Comparison of ENCODE assay signal across 9 cellular contexts in the genomic region with DNA sequence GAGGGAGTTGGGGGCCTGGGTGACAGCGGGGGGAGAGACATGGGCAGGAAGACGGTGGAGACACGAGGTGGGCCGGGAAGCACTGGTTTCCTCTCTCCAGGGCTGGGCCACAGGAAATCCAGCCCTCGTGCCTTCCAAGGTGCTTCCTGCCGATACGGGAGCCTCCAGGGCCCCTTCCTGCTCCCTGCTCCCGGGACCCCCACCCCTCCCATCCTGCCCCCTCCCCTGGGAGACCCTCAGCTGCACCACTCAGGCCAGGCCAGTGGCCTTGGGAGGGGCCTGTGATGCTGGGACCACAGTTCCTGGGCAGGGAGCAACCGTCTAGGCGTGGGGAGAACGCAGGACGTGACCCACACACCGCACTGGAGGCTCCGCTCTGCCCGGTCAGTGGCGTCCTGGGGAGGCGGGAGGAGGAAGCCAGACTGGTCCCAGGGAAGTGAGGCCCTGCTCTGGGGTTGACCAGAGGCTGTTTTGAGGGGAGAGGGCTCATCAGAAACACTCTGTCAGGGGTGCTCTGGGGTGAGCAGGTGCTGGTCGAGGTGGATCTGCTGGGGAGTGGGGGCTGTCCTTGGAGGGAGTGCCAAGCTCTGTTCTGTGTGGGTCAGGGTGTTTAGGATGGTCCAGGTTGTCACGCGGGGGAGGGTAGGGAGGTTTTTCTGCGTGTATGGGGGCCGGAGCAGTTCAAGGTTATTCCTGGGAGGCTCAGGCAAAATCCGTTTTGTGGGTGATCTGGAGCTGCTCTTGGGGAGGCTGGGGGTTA. TPM values are rescaled to one million over a fixed set of nuclear protein-coding genes. Genes with fewer than 3 reads are reported as not detected.
DNase-seq lines count a peak whose midpoint lies in the region; ATAC-seq lines count a peak whose summit lies in the region.
"Had no signal": no experiment of that assay in that cellular context is flagged by ENCODE, and none has a peak within 500 bp of the region (broad histone marks: within the 10 kb centered on the region; RNA-seq: fewer than 3 reads in every experiment).

A gene (plus strand): TSS at position 353 of the 760 bp plus-strand sequence.

- no peaks in the 10 kb centered on the region for H3K36me3 Mint-ChIP-seq in activated CD8-positive, alpha-beta T cell treated with anti-CD3 and anti-CD28 coated beads, Interleukin-2, amount 10 ng/mL, durations not matched to agents 7 days and 5 days (ENCODE audit: low read depth)

- H3K9ac ChIP-seq in rectal smooth muscle tissue (ENCODE audit: low read length) = no peak within 1 kb of the TSS

- CTCF ChIA-PET in activated CD8-positive, alpha-beta T cell treated with anti-CD3 and anti-CD28 coated beads, Interleukin-2, amount 10 ng/mL, durations not matched to agents 7 days and 5 days (lab: Charles Lee) = no interaction called here

- no peaks in the 10 kb centered on the region for H3K9me3 Mint-ChIP-seq in activated CD8-positive, alpha-beta T cell treated with anti-CD3 and anti-CD28 coated beads, Interleukin-2, amount 10 ng/mL, durations not matched to agents 7 days and 5 days (ENCODE audit: insufficient read depth)

- peak within 1 kb of the TSS; percentile 69 for H3K4me3 ChIP-seq in right cardiac atrium (ENCODE audit: low read length)
- H3K4me3 ChIP-seq in rectal smooth muscle tissue (ENCODE audit: low read length) = peak within 1 kb of the TSS; percentile 32
- no peak within 1 kb of the TSS for H3K4me3 ChIP-seq in SJCRH30

- H3K4me3 Mint-ChIP-seq in activated CD8-positive, alpha-beta T cell treated with anti-CD3 and anti-CD28 coated beads, Interleukin-2, amount 10 ng/mL, durations not matched to agents 7 days and 5 days = peak within 1 kb of the TSS; percentile 40

- 31% methylated on average over 23 of the region's 23 CpGs for WGBS in right cardiac atrium

- no peaks in the 10 kb centered on the region for H3K9me3 ChIP-seq in right cardiac atrium (ENCODE audit: control insufficient read depth, low read length)
- no peaks in the 10 kb centered on the region for H3K9me3 ChIP-seq in SJCRH30 (replicated peaks)

- intact Hi-C loops in right cardiac atrium (cut with DNase I) = no loop called here

- no peaks in the 10 kb centered on the region for H3K27me3 ChIP-seq in right cardiac atrium (ENCODE audit: control insufficient read depth, insufficient read depth)
- H3K27me3 ChIP-seq in rectal smooth muscle tissue (ENCODE audit: control insufficient read depth, insufficient read depth, low read length) = peaks cover 34% of the 10 kb centered on the region
- 0 out of 2 replicates have a peak, but pooled peaks cover 8% of the 10 kb centered on the region for H3K27me3 ChIP-seq in SJCRH30

- H3K27ac ChIP-seq in right cardiac atrium (ENCODE audit: low read length) (peak within 1 kb of the TSS; percentile 73), rectal smooth muscle tissue (ENCODE audit: low read depth, low read length) (no peak within 1 kb of the TSS), SJCRH30 (no peak within 1 kb of the TSS)

- POLR2A ChIA-PET in activated CD8-positive, alpha-beta T cell treated with anti-CD3 and anti-CD28 coated beads, Interleukin-2, amount 10 ng/mL, durations not matched to agents 7 days and 5 days (lab: Charles Lee) = no interaction called here

- H3K27me3 Mint-ChIP-seq in activated CD8-positive, alpha-beta T cell treated with anti-CD3 and anti-CD28 coated beads, Interleukin-2, amount 10 ng/mL, durations not matched to agents 7 days and 5 days (ENCODE audit: low read depth) = peaks cover 57% of the 10 kb centered on the region

- ATAC-seq in activated CD8-positive, alpha-beta T cell treated with anti-CD3 and anti-CD28 coated beads, Interleukin-2, amount 10 ng/mL, durations not matched to agents 7 days and 5 days = no peak
- ATAC-seq in right cardiac atrium = peak; percentile 87 to 89
- no peak for ATAC-seq in GM18520 (IDR thresholded peaks at IDR 0.05; ENCODE audit: unreplicated experiment)

- peaks cover 9% of the 10 kb centered on the region for H3K4me1 Mint-ChIP-seq in activated CD8-positive, alpha-beta T cell treated with anti-CD3 and anti-CD28 coated beads, Interleukin-2, amount 10 ng/mL, durations not matched to agents 7 days and 5 days (ENCODE audit: low read depth)

- no peak within 1 kb of the TSS for H3K27ac Mint-ChIP-seq in activated CD8-positive, alpha-beta T cell treated with anti-CD3 and anti-CD28 coated beads, Interleukin-2, amount 10 ng/mL, durations not matched to agents 7 days and 5 days

- peak; percentile 41 for DNase-seq in D341Med (ENCODE audit: low spot score)
- DNase-seq in activated CD8-positive, alpha-beta T cell treated with anti-CD3 and anti-CD28 coated beads, Interleukin-2, amount 10 ng/mL, durations not matched to agents 7 days and 5 days = no peak
- peak; percentile 88 to 90 (median 90) for DNase-seq in right cardiac atrium
- no peak for DNase-seq in stimulated activated CD4-positive, alpha-beta T cell treated with anti-CD3 and anti-CD28 coated beads, Interleukin-15, amount 100 ng/mL, for 24 hours
- no peak for DNase-seq in SJCRH30
- DNase-seq in SIG-M5 treated with dmso at 0.1 percent for 504 hours (lab: John Stamatoyannopoulos, UW; ENCODE audit: unreplicated experiment) = no peak
- DNase-seq: NCI-H1048 had no signal

- H3K4me1 ChIP-seq in right cardiac atrium (ENCODE audit: control insufficient read depth, insufficient read depth, low read length) (peaks cover 2% of the 10 kb centered on the region), rectal smooth muscle tissue (ENCODE audit: control insufficient read depth, insufficient read depth, low read length) (no peaks in the 10 kb centered on the region), SJCRH30 (no peaks in the 10 kb centered on the region)

- H3K36me3 ChIP-seq in rectal smooth muscle tissue (ENCODE audit: control insufficient read depth, insufficient read depth, low read length) (no peaks in the 10 kb centered on the region), SJCRH30 (no peaks in the 10 kb centered on the region)

RNA-seq across cellular contexts. Expression of the gene that starts here (rescaled TPM):
- total RNA-seq in activated CD8-positive, alpha-beta T cell treated with anti-CD3 and anti-CD28 coated beads, Interleukin-2, amount 10 ng/mL, durations not matched to agents 7 days and 5 days = under 1 TPM in 1 of 2 experiments, not detected in 1; 0.05 TPM
- total RNA-seq in right cardiac atrium = 10 to 100 TPM; 18.7 to 28.9 (median 27.0) TPM
- polyA plus RNA-seq in right cardiac atrium = 20.1 TPM
- 0.08 and 0.12 TPM in 2 replicates for total RNA-seq in SJCRH30 (2014; rRNA removed; shearing (Covaris generic))

Comparison
In these comparisons a context has a peak if more than half of its experiments do, and no peak if none do; other contexts are left out.
1. RNA of the gene that starts here (total RNA-seq): 18.7 to 28.9 TPM in right cardiac atrium; 0.08 to 0.12 TPM in SJCRH30 and 0.05 TPM in activated CD8-positive, alpha-beta T cell treated with anti-CD3 and anti-CD28 coated beads, Interleukin-2, amount 10 ng/mL, durations not matched to agents 7 days and 5 days; every median in the first group is over 10 times any median in the second.
2. DNase-seq: peak in D341Med (single experiment) and right cardiac atrium (3 of 3); none in activated CD8-positive, alpha-beta T cell treated with anti-CD3 and anti-CD28 coated beads, Interleukin-2, amount 10 ng/mL, durations not matched to agents 7 days and 5 days (single experiment), stimulated activated CD4-positive, alpha-beta T cell treated with anti-CD3 and anti-CD28 coated beads, Interleukin-15, amount 100 ng/mL, for 24 hours (single experiment), SJCRH30 (0 of 2) and SIG-M5 treated with dmso at 0.1 percent for 504 hours (single experiment).
3. ATAC-seq: peak in right cardiac atrium (2 of 2); none in activated CD8-positive, alpha-beta T cell treated with anti-CD3 and anti-CD28 coated beads, Interleukin-2, amount 10 ng/mL, durations not matched to agents 7 days and 5 days (single experiment) and GM18520 (single experiment).